11 cellular contexts compared by ENCODE assay signal in genomic region chrX:55007633-55008032, GRCh38. TPM values are rescaled to one million over a fixed set of nuclear protein-coding genes. Genes with fewer than 3 reads are reported as not detected.
DNase-seq lines count a peak whose midpoint lies in the region; ATAC-seq, FAIRE-seq and TF ChIP-seq lines count a peak whose summit lies in the region.
"Had no signal": no experiment of that assay in that cellular context is flagged by ENCODE, and none has a peak within 500 bp of the region (broad histone marks: within the 10 kb centered on the region; RNA-seq: fewer than 3 reads in every experiment).

No MANE protein-coding gene starts in this region.

- no peak for FAIRE-seq in RCC 7860 (lab: Jason Lieb, UNC)
- no peak for FAIRE-seq in frontal cortex (lab: Jason Lieb, UNC)

- no peak overlapping the region for H3K4me3 ChIP-seq in AG09309 (ENCODE audit: control insufficient read depth, low read depth, low read length)
- no peak overlapping the region for H3K4me3 ChIP-seq in esophagus squamous epithelium

- intact Hi-C loops in esophagus squamous epithelium (cut with DNase I), result no loop called here
- intact Hi-C loops in posterior vena cava (cut with DNase I), result no loop called here

- H3K4me1 ChIP-seq in esophagus squamous epithelium, result peaks cover 6 to 60% (median 10%) of the 10 kb centered on the region in 3 donors

- TF ChIP-seq CTCF in AG09309 (IDR thresholded peaks at IDR 0.05; ENCODE audit: control insufficient read depth, insufficient read depth, low read depth, low read length, missing control alignments) (no peak), esophagus squamous epithelium (IDR thresholded peaks at IDR 0.05) (no peak)

- WGBS in esophagus squamous epithelium, 2 donors, result 21 to 56% methylated on average over 2 to 5 of the region's 5 CpGs

- no peaks in the 10 kb centered on the region for H3K9me3 ChIP-seq in esophagus squamous epithelium

- no peaks in the 10 kb centered on the region for H3K27me3 ChIP-seq in esophagus squamous epithelium

- peak overlapping the region; percentile 53 to 73 (median 58) for H3K27ac ChIP-seq in esophagus squamous epithelium

- H3K36me3 ChIP-seq in esophagus squamous epithelium, result peaks cover 0 to 46% (median 0%) of the 10 kb centered on the region in 3 donors

- no peak for TF ChIP-seq POLR2A in esophagus squamous epithelium (IDR thresholded peaks at IDR 0.05)

- DNase-seq in AG09309 (ENCODE audit: low read depth), result peak; percentile 3
- peak; percentile 7 for DNase-seq in RCC 7860 (ENCODE audit: low spot score)
- DNase-seq in esophagus squamous epithelium (lab: John Stamatoyannopoulos, UW), result no peak
- peak; percentile 49 for DNase-seq in mucosa of gallbladder (ENCODE audit: low spot score)
- no peak for DNase-seq in posterior vena cava (ENCODE audit: low spot score)
- DNase-seq in RPMI8226, result no peak
- DNase-seq in frontal cortex (ENCODE audit: low spot score in 2 of 2), result no peak
- DNase-seq: activated T-cell treated with anti-CD3 and anti-CD28 coated beads, Interleukin-2, amount 50 U/mL, for 48 hours; NCI-H69 had no signal

- ATAC-seq in GM21619 (IDR thresholded peaks at IDR 0.05; ENCODE audit: unreplicated experiment), result no peak

RNA-seq across cellular contexts. Expression of gene APEX2, which starts 7.5 kb away (rescaled TPM):
- 10 to 100 TPM; 11.4 to 16.7 (median 13.5) TPM for total RNA-seq in esophagus squamous epithelium
- 16.3 TPM for total RNA-seq in mucosa of gallbladder
- total RNA-seq in posterior vena cava, result 10 to 100 TPM in 1 of 2 donors, 1 to 10 TPM in 1; 8.5 to 10.5 TPM
- total RNA-seq in frontal cortex, result 1.6 TPM

RNA-seq across cellular contexts. Expression of gene PFKFB1, which starts 13.6 kb away (rescaled TPM):
- total RNA-seq in esophagus squamous epithelium, result not detected
- 0.12 TPM for total RNA-seq in mucosa of gallbladder
- total RNA-seq in posterior vena cava, result under 1 TPM; 0.14 to 0.42 TPM
- total RNA-seq in frontal cortex, result 0.41 TPM

RNA-seq across cellular contexts. Expression of gene ALAS2, which starts 23.1 kb away (rescaled TPM):
- total RNA-seq in esophagus squamous epithelium, result not detected
- 0.78 TPM for total RNA-seq in mucosa of gallbladder
- total RNA-seq in posterior vena cava, result 10 to 100 TPM in 1 of 2 donors, 1 to 10 TPM in 1; 4.7 to 13.1 TPM
- total RNA-seq in frontal cortex, result 50.1 TPM
- total RNA-seq: progenitor cell of endocrine pancreas had no signal

Comparison
In these comparisons a context has a peak if more than half of its experiments do, and no peak if none do; other contexts are left out.
1. DNase-seq: peak in AG09309 (single experiment), RCC 7860 (single experiment) and mucosa of gallbladder (single experiment); none in esophagus squamous epithelium (single experiment), posterior vena cava (single experiment), RPMI8226 (single experiment) and frontal cortex (0 of 2).